8 cellular contexts compared by ENCODE assay signal in the genomic region with DNA sequence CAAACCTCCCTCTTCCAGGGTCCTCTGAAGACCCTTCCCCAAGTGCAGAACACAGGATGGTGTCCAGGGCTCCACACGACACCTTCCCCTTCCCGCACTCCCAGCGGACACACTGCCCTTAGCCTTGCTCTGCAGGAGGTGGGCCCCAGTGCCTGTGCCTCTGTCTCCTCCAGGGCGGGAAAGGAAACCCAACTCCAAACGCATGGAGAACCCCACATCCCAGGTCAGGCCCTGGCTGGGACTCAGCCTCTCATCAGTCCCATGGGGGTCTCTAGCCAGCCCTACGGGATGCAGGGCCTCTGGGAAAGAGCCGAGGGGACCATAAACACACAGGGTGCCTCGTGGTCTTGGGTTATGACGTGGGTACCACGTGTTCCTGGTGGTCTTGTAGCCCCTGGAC.
"Had no signal": no experiment of that assay in that cellular context is flagged by ENCODE, and none has a peak within 500 bp of the region (broad histone marks: within the 10 kb centered on the region; RNA-seq: fewer than 3 reads in every experiment).

No MANE protein-coding gene starts in this region.

- FAIRE-seq: G401.6, GM12878, GM12891, GM12892, GM18507, GM19239 had no signal

- ATAC-seq: GM12878 had no signal

- H3K4me3 ChIP-seq: GM12878 had no signal

- DNase-seq: GDM1, GF-D8 had no signal
